ENCODE assay signal across 14 cellular contexts in genomic region chr15:82916161-82916952, GRCh38.
"Had no signal": no experiment of that assay in that cellular context is flagged by ENCODE, and none has a peak within 500 bp of the region (broad histone marks: within the 10 kb centered on the region; RNA-seq: fewer than 3 reads in every experiment).

No MANE protein-coding gene starts in this region.

- H3K36me3 ChIP-seq: lower lobe of right lung had no signal

- ATAC-seq: lower lobe of right lung had no signal

- H3K4me3 ChIP-seq: lower lobe of right lung, SK-N-MC, skin epidermis had no signal

- DNase-seq: activated B cell treated with CpG ODN at 0.5 μM for 24 hours; activated CD4-positive, alpha-beta memory T cell treated with anti-CD3 and anti-CD28 coated beads for 36 hours; activated CD4-positive, alpha-beta T cell treated with anti-CD3 and anti-CD28 coated beads for 4 hours; activated T-cell treated with anti-CD3 and anti-CD28 coated beads for 4 hours; caudate nucleus; erythroblast; foreskin melanocyte; head of caudate nucleus; lower lobe of right lung; posterior cingulate gyrus; right cardiac atrium had no signal

- H3K27ac ChIP-seq: lower lobe of right lung, SK-N-MC had no signal

- FAIRE-seq: colon had no signal

- H3K4me1 ChIP-seq: lower lobe of right lung had no signal

- H3K9me3 ChIP-seq: lower lobe of right lung had no signal
